Comparison of ENCODE assay signal across 8 cellular contexts in genomic region chr16:63663155-63663554, GRCh38.
"Had no signal": no experiment of that assay in that cellular context is flagged by ENCODE, and none has a peak within 500 bp of the region (broad histone marks: within the 10 kb centered on the region; RNA-seq: fewer than 3 reads in every experiment).

No MANE protein-coding gene starts in this region.

- DNase-seq: IMR-90, Karpas-422, KBM-7, KG1 had no signal

- FAIRE-seq: HTR-8/SVneo had no signal

- H3K4me1 Mint-ChIP-seq: IgD-negative memory B cell had no signal

- H3K4me2 ChIP-seq: KMS-11 had no signal

- H3K27ac Mint-ChIP-seq: IgD-negative memory B cell had no signal

- H3K9ac ChIP-seq: KMS-11 had no signal

- H3K27me3 Mint-ChIP-seq: IgD-negative memory B cell had no signal

- H3K36me3 Mint-ChIP-seq: IgD-negative memory B cell had no signal

- H3K27ac ChIP-seq: HL-60, KMS-11 had no signal

- H3K4me3 Mint-ChIP-seq: IgD-negative memory B cell had no signal
